1 cellular context compared by ENCODE assay signal in the genomic region with DNA sequence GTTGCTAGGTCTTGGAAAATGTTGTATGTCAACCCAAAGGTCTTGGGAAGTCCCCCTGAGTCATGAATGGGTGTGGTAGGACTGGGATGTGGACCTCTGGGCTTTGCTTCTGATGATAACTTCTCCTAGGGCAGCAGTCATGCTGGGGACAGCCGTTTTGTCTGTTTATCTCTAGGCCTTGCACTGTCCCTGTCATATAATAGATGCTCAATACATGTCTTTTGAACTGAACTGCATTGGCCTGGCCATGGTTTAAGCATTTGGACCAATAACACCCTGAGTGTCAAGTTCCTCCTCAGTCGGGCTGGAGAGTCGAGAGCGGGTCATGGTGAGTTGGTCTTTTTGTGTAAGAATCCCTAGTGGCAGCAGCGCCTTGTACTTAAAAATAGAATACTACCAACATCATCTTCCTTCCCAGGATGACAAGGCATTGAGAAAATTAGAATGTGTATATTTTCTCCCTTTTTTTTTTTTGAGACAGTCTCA.
TF ChIP-seq lines count a peak whose summit lies in the region.

No MANE protein-coding gene starts in this region.

TF ChIP-seq in K562, 482 proteins besides CTCF, POLR2A, EP300 and RAD21 (continued from another document and continues in another):
- TF ChIP-seq, protein P1, sequence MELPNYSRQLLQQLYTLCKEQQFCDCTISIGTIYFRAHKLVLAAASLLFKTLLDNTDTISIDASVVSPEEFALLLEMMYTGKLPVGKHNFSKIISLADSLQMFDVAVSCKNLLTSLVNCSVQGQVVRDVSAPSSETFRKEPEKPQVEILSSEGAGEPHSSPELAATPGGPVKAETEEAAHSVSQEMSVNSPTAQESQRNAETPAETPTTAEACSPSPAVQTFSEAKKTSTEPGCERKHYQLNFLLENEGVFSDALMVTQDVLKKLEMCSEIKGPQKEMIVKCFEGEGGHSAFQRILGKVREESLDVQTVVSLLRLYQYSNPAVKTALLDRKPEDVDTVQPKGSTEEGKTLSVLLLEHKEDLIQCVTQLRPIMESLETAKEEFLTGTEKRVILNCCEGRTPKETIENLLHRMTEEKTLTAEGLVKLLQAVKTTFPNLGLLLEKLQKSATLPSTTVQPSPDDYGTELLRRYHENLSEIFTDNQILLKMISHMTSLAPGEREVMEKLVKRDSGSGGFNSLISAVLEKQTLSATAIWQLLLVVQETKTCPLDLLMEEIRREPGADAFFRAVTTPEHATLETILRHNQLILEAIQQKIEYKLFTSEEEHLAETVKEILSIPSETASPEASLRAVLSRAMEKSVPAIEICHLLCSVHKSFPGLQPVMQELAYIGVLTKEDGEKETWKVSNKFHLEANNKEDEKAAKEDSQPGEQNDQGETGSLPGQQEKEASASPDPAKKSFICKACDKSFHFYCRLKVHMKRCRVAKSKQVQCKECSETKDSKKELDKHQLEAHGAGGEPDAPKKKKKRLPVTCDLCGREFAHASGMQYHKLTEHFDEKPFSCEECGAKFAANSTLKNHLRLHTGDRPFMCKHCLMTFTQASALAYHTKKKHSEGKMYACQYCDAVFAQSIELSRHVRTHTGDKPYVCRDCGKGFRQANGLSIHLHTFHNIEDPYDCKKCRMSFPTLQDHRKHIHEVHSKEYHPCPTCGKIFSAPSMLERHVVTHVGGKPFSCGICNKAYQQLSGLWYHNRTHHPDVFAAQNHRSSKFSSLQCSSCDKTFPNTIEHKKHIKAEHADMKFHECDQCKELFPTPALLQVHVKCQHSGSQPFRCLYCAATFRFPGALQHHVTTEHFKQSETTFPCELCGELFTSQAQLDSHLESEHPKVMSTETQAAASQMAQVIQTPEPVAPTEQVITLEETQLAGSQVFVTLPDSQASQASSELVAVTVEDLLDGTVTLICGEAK (IDR thresholded peaks at IDR 0.05), result no peak
- TF ChIP-seq, protein P1 (CRISPR knock-in tag; IDR thresholded peaks at IDR 0.05), result no peak
- TF ChIP-seq FOSL1 (tag; conservative IDR thresholded peaks at IDR 0.05), result peak; percentile 81
- no peak for TF ChIP-seq CREBBP (IDR thresholded peaks at IDR 0.05; ENCODE audit: low read depth, low read length)
- no peak for TF ChIP-seq ZNF165 (CRISPR knock-in tag; IDR thresholded peaks at IDR 0.05; ENCODE audit: borderline replicate concordance)
- TF ChIP-seq ZNF507 (tag; conservative IDR thresholded peaks at IDR 0.05), result no peak
- TF ChIP-seq DDX20 (tag; IDR thresholded peaks at IDR 0.05; ENCODE audit: low read depth), result no peak
- no peak for TF ChIP-seq CSDE1 (IDR thresholded peaks at IDR 0.05)
- no peak for TF ChIP-seq ILF3 (IDR thresholded peaks at IDR 0.05; ENCODE audit: borderline replicate concordance)
- no peak for TF ChIP-seq PREB (CRISPR knock-in tag; IDR thresholded peaks at IDR 0.05)
- TF ChIP-seq ZNF184 (CRISPR knock-in tag; IDR thresholded peaks at IDR 0.05), result no peak
- TF ChIP-seq NFRKB (IDR thresholded peaks at IDR 0.05; ENCODE audit: low read depth), result no peak
- no peak for TF ChIP-seq POLR2H (tag; IDR thresholded peaks at IDR 0.05; ENCODE audit: low read depth)
- no peak for TF ChIP-seq ZNF584 (CRISPR knock-in tag; IDR thresholded peaks at IDR 0.05; ENCODE audit: low read depth)
- no peak for TF ChIP-seq FOS (IDR thresholded peaks at IDR 0.05; ENCODE audit: extremely low read depth, insufficient read length)
- TF ChIP-seq ZBTB7A (IDR thresholded peaks at IDR 0.05; ENCODE audit: borderline replicate concordance, control insufficient read depth, low read depth, low read length), result no peak
- TF ChIP-seq RBM39 (optimal IDR thresholded peaks at IDR 0.05; ENCODE audit: low read depth, low read length), result no peak
- TF ChIP-seq CAMTA2 (CRISPR knock-in tag; conservative IDR thresholded peaks at IDR 0.05), result no peak
- TF ChIP-seq RAD51 (IDR thresholded peaks at IDR 0.05; ENCODE audit: borderline replicate concordance, low read depth), result no peak
- no peak for TF ChIP-seq ZC3H8 (IDR thresholded peaks at IDR 0.05)
- TF ChIP-seq PTRF (tag; IDR thresholded peaks at IDR 0.05), result no peak
- TF ChIP-seq C11orf30 (IDR thresholded peaks at IDR 0.05; ENCODE audit: low read depth), result peak; percentile 61
- no peak for TF ChIP-seq U2AF2 (optimal IDR thresholded peaks at IDR 0.05; ENCODE audit: low read depth, low read length)
- no peak for TF ChIP-seq ZBTB11 (CRISPR knock-in tag; IDR thresholded peaks at IDR 0.05)
- no peak for TF ChIP-seq ZNF589 (CRISPR knock-in tag; IDR thresholded peaks at IDR 0.05; ENCODE audit: low read depth)
- no peak for TF ChIP-seq SETDB1 (IDR thresholded peaks at IDR 0.05; ENCODE audit: low read length)
- TF ChIP-seq, protein P2, sequence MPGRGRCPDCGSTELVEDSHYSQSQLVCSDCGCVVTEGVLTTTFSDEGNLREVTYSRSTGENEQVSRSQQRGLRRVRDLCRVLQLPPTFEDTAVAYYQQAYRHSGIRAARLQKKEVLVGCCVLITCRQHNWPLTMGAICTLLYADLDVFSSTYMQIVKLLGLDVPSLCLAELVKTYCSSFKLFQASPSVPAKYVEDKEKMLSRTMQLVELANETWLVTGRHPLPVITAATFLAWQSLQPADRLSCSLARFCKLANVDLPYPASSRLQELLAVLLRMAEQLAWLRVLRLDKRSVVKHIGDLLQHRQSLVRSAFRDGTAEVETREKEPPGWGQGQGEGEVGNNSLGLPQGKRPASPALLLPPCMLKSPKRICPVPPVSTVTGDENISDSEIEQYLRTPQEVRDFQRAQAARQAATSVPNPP (IDR thresholded peaks at IDR 0.05; ENCODE audit: borderline replicate concordance, insufficient read depth, insufficient read length), result no peak
- TF ChIP-seq TRIM25 (IDR thresholded peaks at IDR 0.05; ENCODE audit: borderline replicate concordance), result no peak
- no peak for TF ChIP-seq NR3C1 (CRISPR knock-in tag; IDR thresholded peaks at IDR 0.05)
- TF ChIP-seq TAF1 (IDR thresholded peaks at IDR 0.05; ENCODE audit: control insufficient read depth, extremely low read depth, insufficient read depth, low read length, severe bottlenecking), result no peak
- TF ChIP-seq TCF7L2 (IDR thresholded peaks at IDR 0.05; ENCODE audit: low read depth, low read length), result no peak
- TF ChIP-seq HNRNPL (IDR thresholded peaks at IDR 0.05; ENCODE audit: low read depth, low read length), result no peak
- no peak for TF ChIP-seq KDM5B (IDR thresholded peaks at IDR 0.05; ENCODE audit: insufficient replicate concordance, low read depth, low read length)
- TF ChIP-seq AFF4 (CRISPR knock-in tag; IDR thresholded peaks at IDR 0.05), result no peak
- TF ChIP-seq SRSF1 (IDR thresholded peaks at IDR 0.05; ENCODE audit: low read depth, low read length), result no peak
- TF ChIP-seq, protein P3, sequence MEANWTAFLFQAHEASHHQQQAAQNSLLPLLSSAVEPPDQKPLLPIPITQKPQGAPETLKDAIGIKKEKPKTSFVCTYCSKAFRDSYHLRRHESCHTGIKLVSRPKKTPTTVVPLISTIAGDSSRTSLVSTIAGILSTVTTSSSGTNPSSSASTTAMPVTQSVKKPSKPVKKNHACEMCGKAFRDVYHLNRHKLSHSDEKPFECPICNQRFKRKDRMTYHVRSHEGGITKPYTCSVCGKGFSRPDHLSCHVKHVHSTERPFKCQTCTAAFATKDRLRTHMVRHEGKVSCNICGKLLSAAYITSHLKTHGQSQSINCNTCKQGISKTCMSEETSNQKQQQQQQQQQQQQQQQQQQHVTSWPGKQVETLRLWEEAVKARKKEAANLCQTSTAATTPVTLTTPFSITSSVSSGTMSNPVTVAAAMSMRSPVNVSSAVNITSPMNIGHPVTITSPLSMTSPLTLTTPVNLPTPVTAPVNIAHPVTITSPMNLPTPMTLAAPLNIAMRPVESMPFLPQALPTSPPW (CRISPR knock-in tag; IDR thresholded peaks at IDR 0.05), result no peak
- TF ChIP-seq HDAC6 (IDR thresholded peaks at IDR 0.05; ENCODE audit: low read depth, low read length), result no peak
